Comparison of ENCODE assay signal across 14 cellular contexts in genomic region chr7:37047260-37047659, GRCh38.
"Had no signal": no experiment of that assay in that cellular context is flagged by ENCODE, and none has a peak within 500 bp of the region (broad histone marks: within the 10 kb centered on the region; RNA-seq: fewer than 3 reads in every experiment).

No MANE protein-coding gene starts in this region.

- DNase-seq: activated CD4-positive, alpha-beta T cell treated with anti-CD3 and anti-CD28 coated beads, Interleukin-2, amount 50 U/mL, for 1 hour; activated naive CD4-positive, alpha-beta T cell treated with anti-CD3 and anti-CD28 coated beads for 36 hours; activated T-cell treated with anti-CD3 and anti-CD28 coated beads for 4 hours; dermis blood vessel endothelial cell; kidney; left ventricle myocardium inferior; natural killer cell; nucleus accumbens; stimulated activated CD4-positive, alpha-beta T cell treated with anti-CD3 and anti-CD28 coated beads, Interleukin-15, amount 100 ng/mL, for 24 hours; stimulated activated CD4-positive, alpha-beta T cell treated with anti-CD3 and anti-CD28 coated beads, Interleukin-4, amount 100 ng/mL, for 1 hour; stimulated activated naive B cell treated with anti-CD40 and anti-IgM and Interleukin-4, amounts not matched to agents 10 μg/mL and 1 μg/mL and 100 μg/mL, for 72 hours; tibial artery had no signal

- H3K27ac ChIP-seq: left ventricle myocardium inferior, right atrium auricular region, tibial artery had no signal

- ATAC-seq: activated CD4-positive, CD25-positive, alpha-beta regulatory T cell treated with anti-CD3 and anti-CD28 coated beads, Interleukin-2, amount 50 U/mL, for 24 hours; natural killer cell; stimulated activated naive B cell treated with anti-CD40 and anti-IgM and Interleukin-4, amounts not matched to agents 10 μg/mL and 1 μg/mL and 100 μg/mL, for 72 hours had no signal

- H3K36me3 Mint-ChIP-seq: natural killer cell had no signal

- H3K27me3 Mint-ChIP-seq: stimulated activated naive B cell treated with anti-CD40 and anti-IgM and Interleukin-4, amounts not matched to agents 10 μg/mL and 1 μg/mL and 100 μg/mL, for 72 hours had no signal

- H3K27me3 ChIP-seq: right atrium auricular region, tibial artery had no signal

- H3K27ac Mint-ChIP-seq: activated naive CD4-positive, alpha-beta T cell treated with anti-CD3 and anti-CD28 coated beads for 36 hours; stimulated activated naive B cell treated with anti-CD40 and anti-IgM and Interleukin-4, amounts not matched to agents 10 μg/mL and 1 μg/mL and 100 μg/mL, for 72 hours had no signal

- H3K9me3 ChIP-seq: left ventricle myocardium inferior, right atrium auricular region, tibial artery had no signal

- H3K36me3 ChIP-seq: left ventricle myocardium inferior, right atrium auricular region, tibial artery had no signal

- H3K4me3 ChIP-seq: left ventricle myocardium inferior, right atrium auricular region, tibial artery had no signal

- H3K4me3 Mint-ChIP-seq: activated naive CD4-positive, alpha-beta T cell treated with anti-CD3 and anti-CD28 coated beads for 36 hours; natural killer cell; stimulated activated naive B cell treated with anti-CD40 and anti-IgM and Interleukin-4, amounts not matched to agents 10 μg/mL and 1 μg/mL and 100 μg/mL, for 72 hours had no signal

- H3K9me3 Mint-ChIP-seq: activated naive CD4-positive, alpha-beta T cell treated with anti-CD3 and anti-CD28 coated beads for 36 hours; natural killer cell; stimulated activated naive B cell treated with anti-CD40 and anti-IgM and Interleukin-4, amounts not matched to agents 10 μg/mL and 1 μg/mL and 100 μg/mL, for 72 hours had no signal
